Comparison of ENCODE assay signal across 24 cellular contexts in the genomic region with DNA sequence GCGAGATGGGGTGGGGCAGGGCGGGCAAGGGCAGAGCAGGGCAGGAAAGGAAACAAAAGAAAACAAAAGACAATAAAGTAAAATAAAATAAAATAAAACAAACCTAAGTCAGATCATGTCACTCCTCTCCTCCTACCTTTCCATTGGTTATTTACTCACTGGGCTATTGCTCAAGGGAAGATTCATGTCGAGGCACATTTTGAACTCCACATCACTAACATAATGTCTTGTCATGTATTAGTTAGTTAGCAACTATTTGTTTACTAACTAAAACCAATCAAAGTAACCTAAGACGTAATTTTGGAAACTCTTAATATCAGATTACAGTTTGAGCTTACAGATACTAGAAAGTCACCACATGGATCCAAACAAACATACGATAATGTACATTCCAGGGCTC. TPM values are rescaled to one million over a fixed set of nuclear protein-coding genes. Genes with fewer than 3 reads are reported as not detected.
DNase-seq lines count a peak whose midpoint lies in the region; ATAC-seq, FAIRE-seq and TF ChIP-seq lines count a peak whose summit lies in the region.
"Had no signal": no experiment of that assay in that cellular context is flagged by ENCODE, and none has a peak within 500 bp of the region (broad histone marks: within the 10 kb centered on the region; RNA-seq: fewer than 3 reads in every experiment).

No MANE protein-coding gene starts in this region.

- peaks cover 52% of the 10 kb centered on the region for H3K79me2 ChIP-seq in GM12878 (ENCODE audit: control insufficient read depth, insufficient read depth, low read length)

- no peaks in the 10 kb centered on the region; the same call in none of the 2 replicates for H3K27me3 Mint-ChIP-seq in HFFc6 (ENCODE audit: insufficient read depth)
- H3K27me3 Mint-ChIP-seq in mesothelial cell of epicardium (ENCODE audit: low read depth), result peaks cover 5% of the 10 kb centered on the region
- H3K27me3 Mint-ChIP-seq: stimulated activated naive CD8-positive, alpha-beta T cell treated with anti-CD3 and anti-CD28 coated beads, Interleukin-15, Interleukin-2, amounts not matched to agents 100 ng/mL and 50 ng/mL, for 24 hours had no signal

- TF ChIP-seq RAD21 in GM12878 (IDR thresholded peaks at IDR 0.05; ENCODE audit: insufficient read depth, low read depth, low read length), result no peak

- 92% methylated on average over 5 of the region's 5 CpGs for WGBS in GM12878 (ENCODE audit: insufficient coverage, insufficient replicate concordance, low lambda C conversion rate, missing lambda C conversion rate)
- 84 to 85% methylated on average over 5 of the region's 5 CpGs for whole genome bisulfite sequencing in thyroid gland, 2 donors

- H3K9me3 Mint-ChIP-seq in HFFc6 (no peaks in the 10 kb centered on the region), mesothelial cell of epicardium (peaks cover 8% of the 10 kb centered on the region)
- H3K9me3 Mint-ChIP-seq: stimulated activated naive CD8-positive, alpha-beta T cell treated with anti-CD3 and anti-CD28 coated beads, Interleukin-15, Interleukin-2, amounts not matched to agents 100 ng/mL and 50 ng/mL, for 24 hours had no signal

- FAIRE-seq in GM12878 (lab: Jason Lieb, UNC), result no peak

- no peaks in the 10 kb centered on the region for H3K9me3 ChIP-seq in BLaER1
- H3K9me3 ChIP-seq in GM12878 (replicated peaks; ENCODE audit: control insufficient read depth, insufficient read depth, low read length), result no peaks in the 10 kb centered on the region
- no peaks in the 10 kb centered on the region for H3K9me3 ChIP-seq in thyroid gland
- H3K9me3 ChIP-seq: gastroesophageal sphincter had no signal

- RAD21 ChIA-PET in GM12878 (lab: Charles Lee; ENCODE audit: unreplicated experiment), result no interaction called here

- POLR2A ChIA-PET in GM12878 (lab: Charles Lee), result interaction anchor here (1.0 kb wide), 1 partner anchor 191 kb away, joined by 3 read pairs; no protein-coding TSS in a partner anchor

- H3K27ac ChIP-seq in BLaER1 (no peak overlapping the region), GM12878 (ENCODE audit: control insufficient read depth, insufficient read depth) (no peak overlapping the region), thyroid gland (no peak overlapping the region)
- H3K27ac ChIP-seq: gastroesophageal sphincter had no signal

- H3K36me3 Mint-ChIP-seq in HFFc6 (ENCODE audit: low read depth), result peaks cover 4% of the 10 kb centered on the region; the same call in 1 of the 2 replicates
- H3K36me3 Mint-ChIP-seq in mesothelial cell of epicardium, result peaks cover 3% of the 10 kb centered on the region

- intact Hi-C loops in GM12878 (cut with micrococcal nuclease; ENCODE audit: unreplicated experiment), result loop anchor here (5.0 kb wide), 2 partner anchors 62 to 382 kb away; no protein-coding TSS in a partner anchor
- intact Hi-C loops in thyroid gland (cut with DNase I), result loop anchor here (5.0 kb wide), 1 partner anchor 97 kb away; the partner anchor contains the start of gene PNO1

- peaks cover 48% of the 10 kb centered on the region for H4K20me1 ChIP-seq in BLaER1
- H4K20me1 ChIP-seq in GM12878 (ENCODE audit: control insufficient read depth, insufficient read depth), result no peaks in the 10 kb centered on the region; the same call in 1 of the 2 replicates

- H3K4me3 ChIP-seq in BLaER1 (no peak overlapping the region), GM12878 (peak overlapping the region; percentile 38), thyroid gland (replicated peaks in 1 of 3) (no peak overlapping the region)
- H3K4me3 ChIP-seq: gastroesophageal sphincter, lung had no signal

- BruUV-seq in GM12878 (replicated peaks; lab: Mats Ljungman, UMichigan), result no TSS peak

- no peaks in the 10 kb centered on the region for H3K27me3 ChIP-seq in BLaER1
- no peaks in the 10 kb centered on the region for H3K27me3 ChIP-seq in GM12878 (replicated peaks in 1 of 2; ENCODE audit: control insufficient read depth in 2 of 2, insufficient read depth in 2 of 2, low read length in 1 of 2)
- H3K27me3 ChIP-seq in thyroid gland, result no peaks in the 10 kb centered on the region
- H3K27me3 ChIP-seq: gastroesophageal sphincter had no signal

- SMC1A ChIA-PET in GM12878 (lab: Charles Lee; ENCODE audit: uncharacterized antibody, unreplicated experiment), result interaction anchor here (1.5 kb wide), 1 partner anchor 193 kb away, joined by 3 read pairs; no protein-coding TSS in a partner anchor

- in situ Hi-C loops in GM12878 (cut with MboI), result no loop called here

- H3K4me2 ChIP-seq in BLaER1, result peak overlapping the region; percentile 73; the same call in 1 of the 2 replicates
- peak overlapping the region; percentile 53; the same call in 1 of the 2 replicates for H3K4me2 ChIP-seq in GM12878 (ENCODE audit: control insufficient read depth, insufficient read depth)

- no peak for ATAC-seq in GM12878
- ATAC-seq in stimulated activated naive CD8-positive, alpha-beta T cell treated with anti-CD3 and anti-CD28 coated beads, Interleukin-15, Interleukin-2, amounts not matched to agents 100 U/mL and 50 U/mL, for 24 hours, result no peak
- ATAC-seq: activated naive CD4-positive, alpha-beta T cell treated with anti-CD3 and anti-CD28 coated beads, Interleukin-2, amount 50 U/mL, for 72 hours; gastroesophageal sphincter had no signal

- H3K36me3 ChIP-seq in BLaER1, result no peaks in the 10 kb centered on the region
- H3K36me3 ChIP-seq in GM12878 (ENCODE audit: control insufficient read depth in 2 of 2, insufficient read depth in 2 of 2, low read length in 1 of 2), result no peaks in the 10 kb centered on the region; a peak in 1 of 4 replicates
- no peaks in the 10 kb centered on the region for H3K36me3 ChIP-seq in thyroid gland
- H3K36me3 ChIP-seq: gastroesophageal sphincter had no signal

- TF ChIP-seq CTCF in HFFc6 (IDR thresholded peaks at IDR 0.05) (no peak), GM12878 (IDR thresholded peaks at IDR 0.05 in 2 of 3, conservative IDR thresholded peaks at IDR 0.05 in 1 of 3; ENCODE audit: control insufficient read depth in 2 of 3, extremely low read depth in 1 of 3, insufficient read depth in 1 of 3, low read depth in 3 of 3, low read length in 3 of 3) (no peak), mesothelial cell of epicardium (IDR thresholded peaks at IDR 0.05; ENCODE audit: unreplicated experiment) (no peak), thyroid gland (IDR thresholded peaks at IDR 0.05) (no peak)

- H3K4me1 Mint-ChIP-seq in HFFc6 (ENCODE audit: low read depth) (peaks cover 44% of the 10 kb centered on the region), mesothelial cell of epicardium (peaks cover 37% of the 10 kb centered on the region)

- H3K27ac Mint-ChIP-seq in HFFc6 (peak overlapping the region; percentile 54), mesothelial cell of epicardium (peak overlapping the region; percentile 22)
- H3K27ac Mint-ChIP-seq: stimulated activated naive CD8-positive, alpha-beta T cell treated with anti-CD3 and anti-CD28 coated beads, Interleukin-15, Interleukin-2, amounts not matched to agents 100 ng/mL and 50 ng/mL, for 24 hours had no signal

- CTCF ChIA-PET in GM12878 (lab: Yijun Ruan, JAX), result no interaction called here

- H3K9ac ChIP-seq in BLaER1, result no peak overlapping the region
- H3K9ac ChIP-seq in GM12878 (ENCODE audit: control insufficient read depth, insufficient read depth, low read length), result no peak overlapping the region

- H2AFZ ChIP-seq in GM12878 (ENCODE audit: control insufficient read depth, low read depth, low read length), result no peak overlapping the region

- H3K4me1 ChIP-seq in BLaER1 (peaks cover 24% of the 10 kb centered on the region), GM12878 (ENCODE audit: control insufficient read depth, insufficient read depth, low read length) (peaks cover 5% of the 10 kb centered on the region; the same call in 1 of the 2 replicates), thyroid gland (peaks cover 12 to 24% of the 10 kb centered on the region in 2 donors)

- TF ChIP-seq POLR2A in GM12878 (IDR thresholded peaks at IDR 0.05; ENCODE audit: low read depth, low read length) (no peak), thyroid gland (IDR thresholded peaks at IDR 0.05) (no peak)

- H3K4me3 Mint-ChIP-seq in HFFc6 (peak overlapping the region; percentile 29), mesothelial cell of epicardium (peak overlapping the region; percentile 3)
- H3K4me3 Mint-ChIP-seq: CD14-positive monocyte had no signal

- DNase-seq in HFFc6 (no peak), GM12878 (ENCODE audit: low read depth, low spot score) (no peak), mesothelial cell of epicardium (ENCODE audit: low spot score in 2 of 2, unreplicated experiment in 2 of 2) (no peak), cerebellar nuclear complex (lab: John Stamatoyannopoulos, UW) (no peak), thyroid gland (no peak), T1000 (lab: John Stamatoyannopoulos, UW) (no peak)
- DNase-seq in stimulated activated naive CD8-positive, alpha-beta T cell treated with anti-CD3 and anti-CD28 coated beads, Interleukin-15, Interleukin-2, amounts not matched to agents 100 U/mL and 50 U/mL, for 24 hours, result no peak
- DNase-seq: ACHN; activated CD4-positive, alpha-beta T cell treated with anti-CD3 and anti-CD28 coated beads for 4 hours; GDM1; HCEC 1CT; NCI-H1694; NCI-H2171 treated with DMSO at 0.1 percent for 48 hours; NCI-H69; SHP77 treated with DMSO at 0.1 percent for 48 hours; stimulated activated CD4-positive, alpha-beta T cell treated with anti-CD3 and anti-CD28 coated beads, Interleukin-4, amount 100 ng/mL, for 24 hours; T-helper 1 cell; trophoblast cell had no signal

- TF ChIP-seq EP300 in GM12878 (IDR thresholded peaks at IDR 0.05; ENCODE audit: borderline replicate concordance in 1 of 2, control insufficient read depth in 1 of 2, low read depth in 2 of 2, low read length in 2 of 2), result no peak

RNA-seq across cellular contexts. Expression of gene C1D, which starts 2.2 kb away (rescaled TPM):
- total RNA-seq in HFFc6 (2021; fragmentation: NEBNext Ultra II Directional; extraction: Animal tissue kit (Norgen Biotek cat#: 25700)), result 10 to 100 TPM; 15.8 to 19.9 (median 18.1) TPM
- total RNA-seq in GM12878 (2013; cell fraction: nucleolus; rRNA removed), result 16.7 and 20.4 TPM in 2 replicates
- total RNA-seq in GM12878 (2014; rRNA removed) (26.1 and 38.4 TPM in 2 replicates), GM12878 (2014; rRNA removed; fragmentation: Illumina TruSeq; extraction: Trizol) (41.1 and 43.1 TPM in 2 replicates), GM12878 (2021) (18.9 and 20.2 TPM in 2 replicates), mesothelial cell of epicardium (20.5 to 23.6 TPM (median 22.4 TPM) in 3 replicates), thyroid gland (10 to 100 TPM; 40.6 to 67.9 (median 48.2) TPM)
- 26.3 TPM for polyA plus RNA-seq in GM12878 (2011; ENCODE audit: low read depth)
- polyA plus RNA-seq in GM12878 (2011; rRNA removed) (60.4 and 115 TPM in 2 replicates), GM12878 (2014; fragmentation: Illumina TruSeq; extraction: Trizol) (57.8 and 66.9 TPM in 2 replicates), GM12878 (2014; fragmentation: Nextera tagmentation; extraction: Ambion mirVana) (100 to 1,000 TPM; 150 to 152 TPM), GM12878 (2014; rRNA removed) (27.3 and 43.5 TPM in 2 replicates), GM12878 (2016; fragmentation: Nextera tagmentation; extraction: Ambion mirVana) (100 to 1,000 TPM in 1 of 2 experiments, 10 to 100 TPM in 1; 94.2 to 107 TPM)
- polyA plus RNA-seq in GM12878 (2011; cell fraction: cytosol; rRNA removed), result 14.4 and 14.7 TPM in 2 replicates
- polyA plus RNA-seq in GM12878 (2011; cell fraction: nucleus; rRNA removed), result 15.6 and 20.6 TPM in 2 replicates
- polyA plus RNA-seq in GM12878 (2012), result 29.9 and 31.0 TPM in 2 replicates
- 5.7 and 6.4 TPM in 2 replicates for polyA minus RNA-seq in GM12878 (2011; rRNA and poly(A)+ RNA removed)
- polyA minus RNA-seq in GM12878 (2011; cell fraction: cytosol; rRNA and poly(A)+ RNA removed), result 4.4 and 4.6 TPM in 2 replicates
- 2.7 and 4.5 TPM in 2 replicates for polyA minus RNA-seq in GM12878 (2011; cell fraction: nucleus; rRNA and poly(A)+ RNA removed)
